21 cellular contexts compared by ENCODE assay signal in the genomic region with DNA sequence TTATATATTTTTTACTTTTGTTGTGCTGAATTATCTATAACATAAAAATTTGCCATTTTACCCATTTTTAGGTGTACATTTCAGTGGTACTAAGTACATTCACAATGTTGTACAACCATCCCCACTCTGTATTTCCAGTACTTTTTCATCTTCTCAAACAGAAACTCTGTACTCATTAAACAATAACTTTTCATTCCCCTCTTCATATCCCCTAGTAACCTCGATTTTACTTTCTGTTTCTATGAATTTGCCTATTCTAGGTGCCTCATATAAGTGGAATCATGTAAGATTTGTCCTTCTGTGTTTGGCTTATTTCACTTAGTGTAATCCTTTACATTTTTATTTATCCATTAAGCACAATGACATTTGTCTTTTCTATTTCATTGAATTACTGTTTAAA. TPM values are rescaled to one million over a fixed set of nuclear protein-coding genes. Genes with fewer than 3 reads are reported as not detected.
DNase-seq lines count a peak whose midpoint lies in the region; ATAC-seq, FAIRE-seq and TF ChIP-seq lines count a peak whose summit lies in the region.
"Had no signal": no experiment of that assay in that cellular context is flagged by ENCODE, and none has a peak within 500 bp of the region (broad histone marks: within the 10 kb centered on the region; RNA-seq: fewer than 3 reads in every experiment).

No MANE protein-coding gene starts in this region.

- DNase-seq in GM12878 (ENCODE audit: low read depth, low spot score) (no peak), NCI-H82 (lab: John Stamatoyannopoulos, UW) (no peak), NCI-H345 treated with DMSO at 0.1 percent for 48 hours (lab: John Stamatoyannopoulos, UW; ENCODE audit: unreplicated experiment) (no peak), NCI-H446 treated with DMSO at 0.1 percent for 48 hours (lab: John Stamatoyannopoulos, UW) (no peak)
- DNase-seq in activated T-cell treated with anti-CD3 and anti-CD28 coated beads, Interleukin-2, amount 50 U/mL, for 48 hours = no peak
- DNase-seq: activated CD8-positive, alpha-beta T cell treated with anti-CD3 and anti-CD28 coated beads for 36 hours; anterior cingulate cortex; colonic mucosa; DMS79 treated with DMSO at 0.1 percent for 48 hours; glutamatergic neuron; mesenchymal stem cell; NCI-H1048; right lobe of liver; stimulated activated CD4-positive, alpha-beta T cell treated with anti-CD3 and anti-CD28 coated beads, Interleukin-4, amount 100 ng/mL, for 4 hours had no signal

- intact Hi-C loops in GM12878 (cut with micrococcal nuclease; ENCODE audit: unreplicated experiment) = no loop called here

- no peaks in the 10 kb centered on the region for H4K20me1 ChIP-seq in GM12878 (ENCODE audit: control insufficient read depth, insufficient read depth)

- H3K79me2 ChIP-seq in GM12878 (ENCODE audit: control insufficient read depth, insufficient read depth, low read length) = no peaks in the 10 kb centered on the region

- BruUV-seq in GM12878 (replicated peaks; lab: Mats Ljungman, UMichigan) = no TSS peak

- no peaks in the 10 kb centered on the region for H3K9me3 ChIP-seq in GM12878 (replicated peaks; ENCODE audit: control insufficient read depth, insufficient read depth, low read length)
- H3K9me3 ChIP-seq: colonic mucosa, right lobe of liver had no signal

- H3K9ac ChIP-seq in GM12878 (ENCODE audit: control insufficient read depth, insufficient read depth, low read length) = no peak overlapping the region

- no peak overlapping the region for H2AFZ ChIP-seq in GM12878 (ENCODE audit: control insufficient read depth, low read depth, low read length)

- H3K4me3 ChIP-seq in GM12878 = no peak overlapping the region
- H3K4me3 ChIP-seq: colonic mucosa, right lobe of liver had no signal

- no peak for TF ChIP-seq CTCF in GM12878 (IDR thresholded peaks at IDR 0.05 in 2 of 3, conservative IDR thresholded peaks at IDR 0.05 in 1 of 3; ENCODE audit: control insufficient read depth in 2 of 3, extremely low read depth in 1 of 3, insufficient read depth in 1 of 3, low read depth in 3 of 3, low read length in 3 of 3)

- H3K27me3 ChIP-seq in GM12878 (replicated peaks in 1 of 2; ENCODE audit: control insufficient read depth in 2 of 2, insufficient read depth in 2 of 2, low read length in 1 of 2) = no peaks in the 10 kb centered on the region
- H3K27me3 ChIP-seq: colonic mucosa, right lobe of liver had no signal

- SMC1A ChIA-PET in GM12878 (lab: Charles Lee; ENCODE audit: uncharacterized antibody, unreplicated experiment) = no interaction called here

- no peaks in the 10 kb centered on the region for H3K36me3 ChIP-seq in GM12878 (ENCODE audit: control insufficient read depth in 2 of 2, insufficient read depth in 2 of 2, low read length in 1 of 2)
- H3K36me3 ChIP-seq: colonic mucosa, right lobe of liver had no signal

- peak; percentile 80 for ATAC-seq in GM19324 (IDR thresholded peaks at IDR 0.05; ENCODE audit: low FRiP score, unreplicated experiment)
- peak; percentile 77 for ATAC-seq in GM21825 (IDR thresholded peaks at IDR 0.05; ENCODE audit: unreplicated experiment)
- peak; percentile 88 for ATAC-seq in HG03139 (IDR thresholded peaks at IDR 0.05; ENCODE audit: unreplicated experiment)
- peak; percentile 54 for ATAC-seq in GM12878
- ATAC-seq: activated CD8-positive, alpha-beta T cell treated with anti-CD3 and anti-CD28 coated beads for 36 hours; right lobe of liver had no signal

- CTCF ChIA-PET in GM12878 (lab: Yijun Ruan, JAX) = no interaction called here

- H3K27ac ChIP-seq in GM12878 (ENCODE audit: control insufficient read depth, insufficient read depth) = no peak overlapping the region
- H3K27ac ChIP-seq: colonic mucosa, epithelial cell of prostate, right lobe of liver had no signal

- POLR2A ChIA-PET in GM12878 (lab: Charles Lee) = no interaction called here

- no peak for TF ChIP-seq EP300 in GM12878 (IDR thresholded peaks at IDR 0.05; ENCODE audit: borderline replicate concordance in 1 of 2, control insufficient read depth in 1 of 2, low read depth in 2 of 2, low read length in 2 of 2)

- H3K4me2 ChIP-seq in GM12878 (ENCODE audit: control insufficient read depth, insufficient read depth) = no peak overlapping the region

- no peak for FAIRE-seq in GM12878 (lab: Jason Lieb, UNC)
- FAIRE-seq: TTC549 had no signal

- RAD21 ChIA-PET in GM12878 (lab: Charles Lee; ENCODE audit: unreplicated experiment) = no interaction called here

- in situ Hi-C loops in GM12878 (cut with MboI) = no loop called here

- H3K4me1 ChIP-seq in GM12878 (ENCODE audit: control insufficient read depth, insufficient read depth, low read length) = no peaks in the 10 kb centered on the region
- H3K4me1 ChIP-seq: colonic mucosa, right lobe of liver had no signal

- no peak for TF ChIP-seq RAD21 in GM12878 (IDR thresholded peaks at IDR 0.05; ENCODE audit: insufficient read depth, low read depth, low read length)

- no peak for TF ChIP-seq POLR2A in GM12878 (IDR thresholded peaks at IDR 0.05; ENCODE audit: low read depth, low read length)

- WGBS in GM12878 (ENCODE audit: insufficient coverage, insufficient replicate concordance, low lambda C conversion rate, missing lambda C conversion rate) = 0% methylated on average over 1 of the region's 1 CpG

TF ChIP-seq in GM12878, 131 proteins besides CTCF, POLR2A, EP300 and RAD21:
- TF ChIP-seq SREBF1 (IDR thresholded peaks at IDR 0.05; ENCODE audit: low read length) (no peak), MXI1 (IDR thresholded peaks at IDR 0.05; ENCODE audit: low read depth, low read length) (no peak), RCOR1 (conservative IDR thresholded peaks at IDR 0.05; ENCODE audit: low read depth, low read length) (no peak), NFXL1 (IDR thresholded peaks at IDR 0.05; ENCODE audit: borderline replicate concordance) (no peak), RB1 (IDR thresholded peaks at IDR 0.05; ENCODE audit: borderline replicate concordance) (no peak), ZNF384 (IDR thresholded peaks at IDR 0.05; ENCODE audit: borderline replicate concordance, low read depth, low read length) (no peak)

RNA-seq across cellular contexts. Expression of a gene that starts 51.3 kb away (rescaled TPM):
- not detected in 2 replicates for total RNA-seq in GM12878 (2013; cell fraction: nucleolus; rRNA removed)
- not detected in 2 replicates for total RNA-seq in GM12878 (2014; rRNA removed)
- not detected in 2 replicates for total RNA-seq in GM12878 (2014; rRNA removed; fragmentation: Illumina TruSeq; extraction: Trizol)
- not detected in 2 replicates for total RNA-seq in GM12878 (2021)
- not detected for polyA plus RNA-seq in GM12878 (2011; ENCODE audit: low read depth)
- polyA plus RNA-seq in GM12878 (2011; rRNA removed) = not detected in 2 replicates
- not detected in 2 replicates for polyA plus RNA-seq in GM12878 (2011; cell fraction: cytosol; rRNA removed)
- polyA plus RNA-seq in GM12878 (2011; cell fraction: nucleus; rRNA removed) = not detected in 2 replicates
- polyA plus RNA-seq in GM12878 (2012) = not detected in 2 replicates
- not detected in 2 replicates for polyA plus RNA-seq in GM12878 (2014; fragmentation: Illumina TruSeq; extraction: Trizol)
- polyA plus RNA-seq in GM12878 (2014; fragmentation: Nextera tagmentation; extraction: Ambion mirVana) = not detected
- polyA plus RNA-seq in GM12878 (2014; rRNA removed) = not detected in 2 replicates
- not detected for polyA plus RNA-seq in GM12878 (2016; fragmentation: Nextera tagmentation; extraction: Ambion mirVana)
- not detected in 2 replicates for polyA minus RNA-seq in GM12878 (2011; rRNA and poly(A)+ RNA removed)
- not detected in 2 replicates for polyA minus RNA-seq in GM12878 (2011; cell fraction: cytosol; rRNA and poly(A)+ RNA removed)
- polyA minus RNA-seq in GM12878 (2011; cell fraction: nucleus; rRNA and poly(A)+ RNA removed) = not detected in 2 replicates
- total RNA-seq: activated CD8-positive, alpha-beta T cell treated with anti-CD3 and anti-CD28 coated beads for 36 hours; neural crest cell had no signal
- polyA plus RNA-seq: IgD-negative memory B cell had no signal
